Comparison of ENCODE assay signal across 1 cellular context in genomic region chr2:207502799-207503198, GRCh38.
TF ChIP-seq lines count a peak whose summit lies in the region.

No MANE protein-coding gene starts in this region.

TF ChIP-seq in GM12878, 131 proteins besides CTCF, POLR2A, EP300 and RAD21 (continued from another document and continues in another):
- TF ChIP-seq, protein P1, sequence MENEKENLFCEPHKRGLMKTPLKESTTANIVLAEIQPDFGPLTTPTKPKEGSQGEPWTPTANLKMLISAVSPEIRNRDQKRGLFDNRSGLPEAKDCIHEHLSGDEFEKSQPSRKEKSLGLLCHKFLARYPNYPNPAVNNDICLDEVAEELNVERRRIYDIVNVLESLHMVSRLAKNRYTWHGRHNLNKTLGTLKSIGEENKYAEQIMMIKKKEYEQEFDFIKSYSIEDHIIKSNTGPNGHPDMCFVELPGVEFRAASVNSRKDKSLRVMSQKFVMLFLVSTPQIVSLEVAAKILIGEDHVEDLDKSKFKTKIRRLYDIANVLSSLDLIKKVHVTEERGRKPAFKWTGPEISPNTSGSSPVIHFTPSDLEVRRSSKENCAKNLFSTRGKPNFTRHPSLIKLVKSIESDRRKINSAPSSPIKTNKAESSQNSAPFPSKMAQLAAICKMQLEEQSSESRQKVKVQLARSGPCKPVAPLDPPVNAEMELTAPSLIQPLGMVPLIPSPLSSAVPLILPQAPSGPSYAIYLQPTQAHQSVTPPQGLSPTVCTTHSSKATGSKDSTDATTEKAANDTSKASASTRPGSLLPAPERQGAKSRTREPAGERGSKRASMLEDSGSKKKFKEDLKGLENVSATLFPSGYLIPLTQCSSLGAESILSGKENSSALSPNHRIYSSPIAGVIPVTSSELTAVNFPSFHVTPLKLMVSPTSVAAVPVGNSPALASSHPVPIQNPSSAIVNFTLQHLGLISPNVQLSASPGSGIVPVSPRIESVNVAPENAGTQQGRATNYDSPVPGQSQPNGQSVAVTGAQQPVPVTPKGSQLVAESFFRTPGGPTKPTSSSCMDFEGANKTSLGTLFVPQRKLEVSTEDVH (IDR thresholded peaks at IDR 0.05; ENCODE audit: low read depth, partially characterized antibody): no peak
- TF ChIP-seq, protein P2, sequence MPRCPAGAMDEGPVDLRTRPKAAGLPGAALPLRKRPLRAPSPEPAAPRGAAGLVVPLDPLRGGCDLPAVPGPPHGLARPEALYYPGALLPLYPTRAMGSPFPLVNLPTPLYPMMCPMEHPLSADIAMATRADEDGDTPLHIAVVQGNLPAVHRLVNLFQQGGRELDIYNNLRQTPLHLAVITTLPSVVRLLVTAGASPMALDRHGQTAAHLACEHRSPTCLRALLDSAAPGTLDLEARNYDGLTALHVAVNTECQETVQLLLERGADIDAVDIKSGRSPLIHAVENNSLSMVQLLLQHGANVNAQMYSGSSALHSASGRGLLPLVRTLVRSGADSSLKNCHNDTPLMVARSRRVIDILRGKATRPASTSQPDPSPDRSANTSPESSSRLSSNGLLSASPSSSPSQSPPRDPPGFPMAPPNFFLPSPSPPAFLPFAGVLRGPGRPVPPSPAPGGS (IDR thresholded peaks at IDR 0.05; ENCODE audit: borderline replicate concordance, insufficient read depth, low read depth, low read length, poor library complexity, severe bottlenecking): no peak
- TF ChIP-seq ELK1 (IDR thresholded peaks at IDR 0.05; ENCODE audit: low read depth, low read length): no peak
- no peak for TF ChIP-seq ZNF24 (IDR thresholded peaks at IDR 0.05)
- TF ChIP-seq, protein P3, sequence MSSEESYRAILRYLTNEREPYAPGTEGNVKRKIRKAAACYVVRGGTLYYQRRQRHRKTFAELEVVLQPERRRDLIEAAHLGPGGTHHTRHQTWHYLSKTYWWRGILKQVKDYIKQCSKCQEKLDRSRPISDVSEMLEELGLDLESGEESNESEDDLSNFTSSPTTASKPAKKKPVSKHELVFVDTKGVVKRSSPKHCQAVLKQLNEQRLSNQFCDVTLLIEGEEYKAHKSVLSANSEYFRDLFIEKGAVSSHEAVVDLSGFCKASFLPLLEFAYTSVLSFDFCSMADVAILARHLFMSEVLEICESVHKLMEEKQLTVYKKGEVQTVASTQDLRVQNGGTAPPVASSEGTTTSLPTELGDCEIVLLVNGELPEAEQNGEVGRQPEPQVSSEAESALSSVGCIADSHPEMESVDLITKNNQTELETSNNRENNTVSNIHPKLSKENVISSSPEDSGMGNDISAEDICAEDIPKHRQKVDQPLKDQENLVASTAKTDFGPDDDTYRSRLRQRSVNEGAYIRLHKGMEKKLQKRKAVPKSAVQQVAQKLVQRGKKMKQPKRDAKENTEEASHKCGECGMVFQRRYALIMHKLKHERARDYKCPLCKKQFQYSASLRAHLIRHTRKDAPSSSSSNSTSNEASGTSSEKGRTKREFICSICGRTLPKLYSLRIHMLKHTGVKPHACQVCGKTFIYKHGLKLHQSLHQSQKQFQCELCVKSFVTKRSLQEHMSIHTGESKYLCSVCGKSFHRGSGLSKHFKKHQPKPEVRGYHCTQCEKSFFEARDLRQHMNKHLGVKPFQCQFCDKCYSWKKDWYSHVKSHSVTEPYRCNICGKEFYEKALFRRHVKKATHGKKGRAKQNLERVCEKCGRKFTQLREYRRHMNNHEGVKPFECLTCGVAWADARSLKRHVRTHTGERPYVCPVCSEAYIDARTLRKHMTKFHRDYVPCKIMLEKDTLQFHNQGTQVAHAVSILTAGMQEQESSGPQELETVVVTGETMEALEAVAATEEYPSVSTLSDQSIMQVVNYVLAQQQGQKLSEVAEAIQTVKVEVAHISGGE (CRISPR knock-in tag; IDR thresholded peaks at IDR 0.05): no peak
- no peak for TF ChIP-seq ZBTB40 (IDR thresholded peaks at IDR 0.05; ENCODE audit: borderline replicate concordance)
- TF ChIP-seq FOXK2 (IDR thresholded peaks at IDR 0.05): no peak
- TF ChIP-seq DPF2 (IDR thresholded peaks at IDR 0.05): 0 out of 2 replicates have a peak, but pooled peaks have one; percentile 37
- TF ChIP-seq SIX5 (IDR thresholded peaks at IDR 0.05; ENCODE audit: low read depth, low read length, severe bottlenecking): no peak
- TF ChIP-seq HDAC6 (IDR thresholded peaks at IDR 0.05; ENCODE audit: unreplicated experiment): no peak
- TF ChIP-seq MYC (IDR thresholded peaks at IDR 0.05; ENCODE audit: insufficient read depth, insufficient read length, insufficient replicate concordance, low read length, severe bottlenecking): no peak
- TF ChIP-seq JUND (IDR thresholded peaks at IDR 0.05; ENCODE audit: low read depth, low read length): no peak
- TF ChIP-seq NFXL1 (IDR thresholded peaks at IDR 0.05; ENCODE audit: borderline replicate concordance): no peak
- no peak for TF ChIP-seq SUPT20H (IDR thresholded peaks at IDR 0.05; ENCODE audit: borderline replicate concordance, control insufficient read depth, low read depth, low read length)
- TF ChIP-seq POU2F2 (IDR thresholded peaks at IDR 0.05; ENCODE audit: borderline replicate concordance, low read depth, low read length): no peak
- TF ChIP-seq CHD4 (IDR thresholded peaks at IDR 0.05): no peak
- no peak for TF ChIP-seq PAX5 (IDR thresholded peaks at IDR 0.05; ENCODE audit: borderline replicate concordance, low read depth, low read length)
- TF ChIP-seq, protein P4, sequence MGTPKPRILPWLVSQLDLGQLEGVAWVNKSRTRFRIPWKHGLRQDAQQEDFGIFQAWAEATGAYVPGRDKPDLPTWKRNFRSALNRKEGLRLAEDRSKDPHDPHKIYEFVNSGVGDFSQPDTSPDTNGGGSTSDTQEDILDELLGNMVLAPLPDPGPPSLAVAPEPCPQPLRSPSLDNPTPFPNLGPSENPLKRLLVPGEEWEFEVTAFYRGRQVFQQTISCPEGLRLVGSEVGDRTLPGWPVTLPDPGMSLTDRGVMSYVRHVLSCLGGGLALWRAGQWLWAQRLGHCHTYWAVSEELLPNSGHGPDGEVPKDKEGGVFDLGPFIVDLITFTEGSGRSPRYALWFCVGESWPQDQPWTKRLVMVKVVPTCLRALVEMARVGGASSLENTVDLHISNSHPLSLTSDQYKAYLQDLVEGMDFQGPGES (IDR thresholded peaks at IDR 0.05): no peak
- no peak for TF ChIP-seq MYB (IDR thresholded peaks at IDR 0.05; ENCODE audit: borderline replicate concordance, low read depth, low read length)
- TF ChIP-seq NFYA (IDR thresholded peaks at IDR 0.05; ENCODE audit: borderline replicate concordance, low read depth, low read length): no peak
- no peak for TF ChIP-seq JUNB (IDR thresholded peaks at IDR 0.05)
- no peak for TF ChIP-seq SREBF1 (IDR thresholded peaks at IDR 0.05; ENCODE audit: low read length)
- TF ChIP-seq MAX (IDR thresholded peaks at IDR 0.05; ENCODE audit: low read depth, low read length): peak; percentile 60; the same call in 1 of the 2 replicates
- no peak for TF ChIP-seq FOS (IDR thresholded peaks at IDR 0.05; ENCODE audit: borderline replicate concordance, extremely low read depth, insufficient read length)
- TF ChIP-seq TCF12 (IDR thresholded peaks at IDR 0.05; ENCODE audit: low read depth, low read length): no peak
- TF ChIP-seq ATF3 (IDR thresholded peaks at IDR 0.05; ENCODE audit: borderline replicate concordance, extremely low read depth, low read depth, low read length): no peak
- TF ChIP-seq, protein P5, sequence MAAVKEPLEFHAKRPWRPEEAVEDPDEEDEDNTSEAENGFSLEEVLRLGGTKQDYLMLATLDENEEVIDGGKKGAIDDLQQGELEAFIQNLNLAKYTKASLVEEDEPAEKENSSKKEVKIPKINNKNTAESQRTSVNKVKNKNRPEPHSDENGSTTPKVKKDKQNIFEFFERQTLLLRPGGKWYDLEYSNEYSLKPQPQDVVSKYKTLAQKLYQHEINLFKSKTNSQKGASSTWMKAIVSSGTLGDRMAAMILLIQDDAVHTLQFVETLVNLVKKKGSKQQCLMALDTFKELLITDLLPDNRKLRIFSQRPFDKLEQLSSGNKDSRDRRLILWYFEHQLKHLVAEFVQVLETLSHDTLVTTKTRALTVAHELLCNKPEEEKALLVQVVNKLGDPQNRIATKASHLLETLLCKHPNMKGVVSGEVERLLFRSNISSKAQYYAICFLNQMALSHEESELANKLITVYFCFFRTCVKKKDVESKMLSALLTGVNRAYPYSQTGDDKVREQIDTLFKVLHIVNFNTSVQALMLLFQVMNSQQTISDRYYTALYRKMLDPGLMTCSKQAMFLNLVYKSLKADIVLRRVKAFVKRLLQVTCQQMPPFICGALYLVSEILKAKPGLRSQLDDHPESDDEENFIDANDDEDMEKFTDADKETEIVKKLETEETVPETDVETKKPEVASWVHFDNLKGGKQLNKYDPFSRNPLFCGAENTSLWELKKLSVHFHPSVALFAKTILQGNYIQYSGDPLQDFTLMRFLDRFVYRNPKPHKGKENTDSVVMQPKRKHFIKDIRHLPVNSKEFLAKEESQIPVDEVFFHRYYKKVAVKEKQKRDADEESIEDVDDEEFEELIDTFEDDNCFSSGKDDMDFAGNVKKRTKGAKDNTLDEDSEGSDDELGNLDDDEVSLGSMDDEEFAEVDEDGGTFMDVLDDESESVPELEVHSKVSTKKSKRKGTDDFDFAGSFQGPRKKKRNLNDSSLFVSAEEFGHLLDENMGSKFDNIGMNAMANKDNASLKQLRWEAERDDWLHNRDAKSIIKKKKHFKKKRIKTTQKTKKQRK (IDR thresholded peaks at IDR 0.05; ENCODE audit: low read depth, low read length): no peak
- TF ChIP-seq TAF1 (IDR thresholded peaks at IDR 0.05; ENCODE audit: borderline replicate concordance, low read depth, low read length): no peak
- no peak for TF ChIP-seq ZNF274 (IDR thresholded peaks at IDR 0.05; ENCODE audit: insufficient read depth, insufficient read length)
- TF ChIP-seq MTA2 (IDR thresholded peaks at IDR 0.05; ENCODE audit: low read depth): 0 out of 2 replicates have a peak, but pooled peaks have one; percentile 49
- TF ChIP-seq FOXM1 (IDR thresholded peaks at IDR 0.05; ENCODE audit: low read depth, low read length): no peak
- TF ChIP-seq, protein P6, sequence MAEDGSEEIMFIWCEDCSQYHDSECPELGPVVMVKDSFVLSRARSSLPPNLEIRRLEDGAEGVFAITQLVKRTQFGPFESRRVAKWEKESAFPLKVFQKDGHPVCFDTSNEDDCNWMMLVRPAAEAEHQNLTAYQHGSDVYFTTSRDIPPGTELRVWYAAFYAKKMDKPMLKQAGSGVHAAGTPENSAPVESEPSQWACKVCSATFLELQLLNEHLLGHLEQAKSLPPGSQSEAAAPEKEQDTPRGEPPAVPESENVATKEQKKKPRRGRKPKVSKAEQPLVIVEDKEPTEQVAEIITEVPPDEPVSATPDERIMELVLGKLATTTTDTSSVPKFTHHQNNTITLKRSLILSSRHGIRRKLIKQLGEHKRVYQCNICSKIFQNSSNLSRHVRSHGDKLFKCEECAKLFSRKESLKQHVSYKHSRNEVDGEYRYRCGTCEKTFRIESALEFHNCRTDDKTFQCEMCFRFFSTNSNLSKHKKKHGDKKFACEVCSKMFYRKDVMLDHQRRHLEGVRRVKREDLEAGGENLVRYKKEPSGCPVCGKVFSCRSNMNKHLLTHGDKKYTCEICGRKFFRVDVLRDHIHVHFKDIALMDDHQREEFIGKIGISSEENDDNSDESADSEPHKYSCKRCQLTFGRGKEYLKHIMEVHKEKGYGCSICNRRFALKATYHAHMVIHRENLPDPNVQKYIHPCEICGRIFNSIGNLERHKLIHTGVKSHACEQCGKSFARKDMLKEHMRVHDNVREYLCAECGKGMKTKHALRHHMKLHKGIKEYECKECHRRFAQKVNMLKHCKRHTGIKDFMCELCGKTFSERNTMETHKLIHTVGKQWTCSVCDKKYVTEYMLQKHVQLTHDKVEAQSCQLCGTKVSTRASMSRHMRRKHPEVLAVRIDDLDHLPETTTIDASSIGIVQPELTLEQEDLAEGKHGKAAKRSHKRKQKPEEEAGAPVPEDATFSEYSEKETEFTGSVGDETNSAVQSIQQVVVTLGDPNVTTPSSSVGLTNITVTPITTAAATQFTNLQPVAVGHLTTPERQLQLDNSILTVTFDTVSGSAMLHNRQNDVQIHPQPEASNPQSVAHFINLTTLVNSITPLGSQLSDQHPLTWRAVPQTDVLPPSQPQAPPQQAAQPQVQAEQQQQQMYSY (CRISPR knock-in tag; IDR thresholded peaks at IDR 0.05): no peak
- TF ChIP-seq BRCA1 (IDR thresholded peaks at IDR 0.05; ENCODE audit: low read depth, low read length): no peak
- no peak for TF ChIP-seq ETV6 (conservative IDR thresholded peaks at IDR 0.05 in 1 of 2, IDR thresholded peaks at IDR 0.05 in 1 of 2; ENCODE audit: borderline replicate concordance in 1 of 2, low read depth in 1 of 2)
- TF ChIP-seq SMC3 (IDR thresholded peaks at IDR 0.05; ENCODE audit: borderline replicate concordance, low read length): no peak
- TF ChIP-seq KAT2A (conservative IDR thresholded peaks at IDR 0.05; ENCODE audit: control insufficient read depth, low read depth, low read length): no peak
